In genomic region chr2:96531872-96532505, GRCh38 we compare ENCODE assay signal across 8 cellular contexts. TPM values are rescaled to one million over a fixed set of nuclear protein-coding genes. Genes with fewer than 3 reads are reported as not detected.
DNase-seq lines count a peak whose midpoint lies in the region; ATAC-seq and TF ChIP-seq lines count a peak whose summit lies in the region.

No MANE protein-coding gene starts in this region.

- POLR2A ChIA-PET in Panc1 (lab: Charles Lee), result interaction anchor here (0.7 to 0.9 kb wide), 2 partner anchors 16 to 119 kb away, joined by 3 read pairs; no protein-coding TSS in a partner anchor

- H3K9me3 ChIP-seq in Panc1 (ENCODE audit: control insufficient read depth, insufficient read depth, low read depth, low read length) (no peaks in the 10 kb centered on the region), muscle layer of colon (ENCODE audit: low read length) (no peaks in the 10 kb centered on the region)

- no peaks in the 10 kb centered on the region for H3K27me3 Mint-ChIP-seq in activated T-cell treated with anti-CD3 and anti-CD28 coated beads, Interleukin-2, amount 50 U/mL, for 72 hours (ENCODE audit: low read depth)

- H3K27me3 ChIP-seq in Panc1 (ENCODE audit: control insufficient read depth, insufficient read depth, low read length), result no peaks in the 10 kb centered on the region
- no peaks in the 10 kb centered on the region for H3K27me3 ChIP-seq in muscle layer of colon (ENCODE audit: control insufficient read depth in 1 of 2, insufficient read depth in 2 of 2, low read length in 2 of 2)

- peak overlapping the region; percentile 47 for H3K9ac ChIP-seq in muscle layer of colon (ENCODE audit: low read length)

- intact Hi-C loops in Panc1 (cut with micrococcal nuclease; ENCODE audit: unreplicated experiment), result no loop called here

- H3K4me1 Mint-ChIP-seq in activated T-cell treated with anti-CD3 and anti-CD28 coated beads, Interleukin-2, amount 50 U/mL, for 72 hours (ENCODE audit: low read depth), result peaks cover 87% of the 10 kb centered on the region

- no peak for TF ChIP-seq CTCF in Panc1 (IDR thresholded peaks at IDR 0.05)

- H3K4me3 Mint-ChIP-seq in activated T-cell treated with anti-CD3 and anti-CD28 coated beads, Interleukin-2, amount 50 U/mL, for 72 hours, result peak overlapping the region; percentile 83 to 86

- no TSS peak for BruUV-seq in Panc1 (replicated peaks; lab: Mats Ljungman, UMichigan)

- peak; percentile 55 for DNase-seq in HuH-7 (ENCODE audit: low spot score)
- peak; percentile 90 for DNase-seq in Panc1 (ENCODE audit: low read depth, low spot score)
- DNase-seq in activated T-cell treated with anti-CD3 and anti-CD28 coated beads, Interleukin-2, amount 50 U/mL, for 72 hours, result peak; percentile 85 to 91
- DNase-seq in stimulated activated CD8-positive, alpha-beta memory T cell treated with anti-CD3 and anti-CD28 coated beads, Interleukin-4, amount 100 ng/mL, for 24 hours (ENCODE audit: low read depth), result peak; percentile 72

- in situ Hi-C loops in Panc1 (cut with HindIII; ENCODE audit: low pct_unique_long_range_greater_than_20kb, low sequenced_read_pairs), result no loop called here

- H3K9me3 Mint-ChIP-seq in activated T-cell treated with anti-CD3 and anti-CD28 coated beads, Interleukin-2, amount 50 U/mL, for 72 hours, result no peaks in the 10 kb centered on the region

- peaks cover under 1% of the 10 kb centered on the region in 2 donors for H3K36me3 Mint-ChIP-seq in activated T-cell treated with anti-CD3 and anti-CD28 coated beads, Interleukin-2, amount 50 U/mL, for 72 hours (ENCODE audit: insufficient read depth in 2 of 2)

- H3K27ac Mint-ChIP-seq in activated T-cell treated with anti-CD3 and anti-CD28 coated beads, Interleukin-2, amount 50 U/mL, for 72 hours, result peak overlapping the region; percentile 98

- H3K36me3 ChIP-seq in Panc1 (ENCODE audit: control insufficient read depth, insufficient read depth, low read length) (no peaks in the 10 kb centered on the region), muscle layer of colon (ENCODE audit: insufficient read depth, low read length) (no peaks in the 10 kb centered on the region)

- H3K4me1 ChIP-seq in Panc1 (ENCODE audit: control insufficient read depth, insufficient read depth, low read length) (peaks cover 63% of the 10 kb centered on the region), muscle layer of colon (ENCODE audit: insufficient read depth, low read length) (peaks cover 59% of the 10 kb centered on the region)

- H3K27ac ChIP-seq in Panc1 (ENCODE audit: low read length), result peak overlapping the region; percentile 77; the same call in 1 of the 2 replicates
- H3K27ac ChIP-seq in muscle layer of colon (ENCODE audit: low read depth, low read length), result peak overlapping the region; percentile 83

- peak overlapping the region; percentile 21 to 51 for H3K4me3 ChIP-seq in Panc1 (ENCODE audit: low read depth in 2 of 2, low read length in 2 of 2)
- H3K4me3 ChIP-seq in muscle layer of colon (ENCODE audit: low read depth in 1 of 2, low read length in 2 of 2), result peak overlapping the region; percentile 2 to 15

- CTCF ChIA-PET in Panc1 (lab: Charles Lee), result interaction anchor here (0.7 kb wide), 1 partner anchor 120 kb away, joined by 3 read pairs; no protein-coding TSS in a partner anchor

- ATAC-seq in GM18502 (IDR thresholded peaks at IDR 0.05; ENCODE audit: poor library complexity, unreplicated experiment) (peak; percentile 32), Panc1 (peak; percentile 24; the same call in 1 of the 2 replicates), esophagus mucosa (peak; percentile 78), GM18873 (IDR thresholded peaks at IDR 0.05; ENCODE audit: low FRiP score, unreplicated experiment) (no peak)
- ATAC-seq in activated T-cell treated with anti-CD3 and anti-CD28 coated beads, Interleukin-2, amount 50 U/mL, for 72 hours (replicated peaks in 1 of 2), result peak; percentile 42 to 50

RNA-seq across cellular contexts. Expression of gene ARID5A, which starts 4.6 kb away (rescaled TPM):
- 19.3 TPM for total RNA-seq in Panc1 (2021; ENCODE audit: unreplicated experiment)
- polyA plus RNA-seq in Panc1 (2012; ENCODE audit: insufficient read length), result 29.1 TPM
- total RNA-seq in activated T-cell treated with anti-CD3 and anti-CD28 coated beads, Interleukin-2, amount 50 U/mL, for 72 hours, result 100 to 1,000 TPM; 424 to 433 TPM
- 3.0 TPM for total RNA-seq in esophagus mucosa

RNA-seq across cellular contexts. Expression of gene NEURL3, which starts 26.8 kb away (rescaled TPM):
- total RNA-seq in Panc1 (2021; ENCODE audit: unreplicated experiment) (1.2 TPM), esophagus mucosa (not detected)
- 1.1 TPM for polyA plus RNA-seq in Panc1 (2012; ENCODE audit: insufficient read length)
- total RNA-seq in activated T-cell treated with anti-CD3 and anti-CD28 coated beads, Interleukin-2, amount 50 U/mL, for 72 hours, result 1 to 10 TPM; 4.4 to 5.3 TPM

Comparison
In these comparisons a context has a peak if more than half of its experiments do, and no peak if none do; other contexts are left out.
1. RNA of gene ARID5A, which starts 4.6 kb away (total RNA-seq): 424 to 433 TPM in activated T-cell treated with anti-CD3 and anti-CD28 coated beads, Interleukin-2, amount 50 U/mL, for 72 hours; 19.3 TPM in Panc1 (single experiment) and 3.0 TPM in esophagus mucosa (single experiment); every median in the first group is over 10 times any median in the second.
2. Peak in every context shown above with its lines, with median percentiles within 50 percentile points of each other: DNase-seq.